ENCODE assay signal across 8 cellular contexts in genomic region chr14:66359500-66359899, GRCh38.
DNase-seq lines count a peak whose midpoint lies in the region; ATAC-seq and TF ChIP-seq lines count a peak whose summit lies in the region.

No MANE protein-coding gene starts in this region.

- ATAC-seq in thoracic aorta (ENCODE audit: insufficient number of reproducible peaks, low FRiP score, low read depth) = no peak
- ATAC-seq in HG02870 (IDR thresholded peaks at IDR 0.05; ENCODE audit: unreplicated experiment) = no peak

- H3K9me3 ChIP-seq in adrenal gland (replicated peaks in 1 of 3) = no peaks in the 10 kb centered on the region
- no peaks in the 10 kb centered on the region for H3K9me3 ChIP-seq in thoracic aorta

- H3K27me3 ChIP-seq in adrenal gland (no peaks in the 10 kb centered on the region), thoracic aorta (replicated peaks; ENCODE audit: insufficient read depth) (no peaks in the 10 kb centered on the region)

- DNase-seq in COR-L47 (lab: John Stamatoyannopoulos, UW) = peak; percentile 67
- DNase-seq in GM19238 (ENCODE audit: insufficient read length, low spot score) = peak; percentile 24
- peak; percentile 85 for DNase-seq in NCI-H2171 treated with DMSO at 0.1 percent for 48 hours (lab: John Stamatoyannopoulos, UW)
- peak in 2 of 7 donors; percentile 11 to 15 for DNase-seq in adrenal gland
- peak; percentile 63 for DNase-seq in iPS-NIHi7 (ENCODE audit: extremely low spot score)
- no peak for DNase-seq in thoracic aorta (ENCODE audit: low spot score)
- DNase-seq in activated CD4-positive, CD25-positive, alpha-beta regulatory T cell (lab: John Stamatoyannopoulos, UW) = no peak

- TF ChIP-seq POLR2A in adrenal gland (IDR thresholded peaks at IDR 0.05) = no peak

- intact Hi-C loops in adrenal gland (cut with DNase I) = loop anchor here in 1 of 2 donors (5.0 kb wide), 1 partner anchor 43 kb away; no protein-coding TSS in a partner anchor

- H3K27ac ChIP-seq in adrenal gland (no peak overlapping the region), thoracic aorta (no peak overlapping the region)

- H3K4me1 ChIP-seq in adrenal gland (replicated peaks in 1 of 2) (no peaks in the 10 kb centered on the region), thoracic aorta (ENCODE audit: control insufficient read depth in 1 of 2, low read depth in 2 of 2) (no peaks in the 10 kb centered on the region)

- TF ChIP-seq CTCF in adrenal gland (IDR thresholded peaks at IDR 0.05) (peak; percentile 40 to 82 (median 66)), thoracic aorta (IDR thresholded peaks at IDR 0.05) (peak; percentile 72)

- WGBS in adrenal gland, 4 donors = 0 to 4% (median 0%) methylated on average over 3 of the region's 3 CpGs

- no peak overlapping the region for H3K4me3 ChIP-seq in adrenal gland
- no peak overlapping the region for H3K4me3 ChIP-seq in thoracic aorta

- H3K36me3 ChIP-seq in adrenal gland (replicated peaks in 1 of 2) (no peaks in the 10 kb centered on the region), thoracic aorta (no peaks in the 10 kb centered on the region)

Comparison
In these comparisons a context has a peak if more than half of its experiments do, and no peak if none do; other contexts are left out.
1. DNase-seq: peak in COR-L47 (single experiment), GM19238 (single experiment), NCI-H2171 treated with DMSO at 0.1 percent for 48 hours (single experiment) and iPS-NIHi7 (single experiment); none in thoracic aorta (single experiment) and activated CD4-positive, CD25-positive, alpha-beta regulatory T cell (0 of 4).